ENCODE assay signal across 8 cellular contexts in genomic region chr11:844693-845644, GRCh38. TPM values are rescaled to one million over a fixed set of nuclear protein-coding genes. Genes with fewer than 3 reads are reported as not detected.
DNase-seq lines count a peak whose midpoint lies in the region; ATAC-seq and TF ChIP-seq lines count a peak whose summit lies in the region.

No MANE protein-coding gene starts in this region.

- H4K20me1 ChIP-seq in HCT116 (ENCODE audit: insufficient read depth), result peaks cover 12% of the 10 kb centered on the region; the same call in 1 of the 2 replicates

- no peak for TF ChIP-seq CTCF in HCT116 (IDR thresholded peaks at IDR 0.05 in 2 of 3, conservative IDR thresholded peaks at IDR 0.05 in 1 of 3; ENCODE audit: borderline replicate concordance in 1 of 3, insufficient read depth in 1 of 3, low read depth in 2 of 3, low read length in 2 of 3)
- TF ChIP-seq CTCF in WI38 (IDR thresholded peaks at IDR 0.05; ENCODE audit: low read depth, low read length), result no peak
- no peak for TF ChIP-seq CTCF in omental fat pad (IDR thresholded peaks at IDR 0.05)

- POLR2A ChIA-PET in HCT116 (lab: Charles Lee), result interaction anchor here (0.6 to 2.5 kb wide), 3 partner anchors 10 to 26 kb away, joined by 3 to 14 read pairs (median 11); partner anchors contain the start of gene PNPLA2

- DNase-seq in A172 (ENCODE audit: low spot score) (peak; percentile 97), HCT116 (ENCODE audit: low read depth, low spot score) (no peak), foreskin melanocyte (peak; percentile 92), omental fat pad (ENCODE audit: low spot score) (peak; percentile 79), cerebellar nuclear complex (lab: John Stamatoyannopoulos, UW) (no peak)

- peak overlapping the region; percentile 92 for H3K4me2 ChIP-seq in HCT116 (ENCODE audit: low read length)

- ATAC-seq in HCT116 (peak; percentile 1), omental fat pad (ENCODE audit: low FRiP score) (peak; percentile 55), HG03520 (IDR thresholded peaks at IDR 0.05; ENCODE audit: unreplicated experiment) (no peak), HG02588 (IDR thresholded peaks at IDR 0.05; ENCODE audit: unreplicated experiment) (no peak)

- H3K4me1 ChIP-seq in HCT116 (ENCODE audit: control insufficient read depth in 1 of 2, insufficient read depth in 2 of 2, low read length in 2 of 2), result peaks cover 26 to 53% of the 10 kb centered on the region in 2 experiments

- no TSS peak for BruUV-seq in HCT116 (replicated peaks; lab: Mats Ljungman, UMichigan)

- no peaks in the 10 kb centered on the region for H3K9me2 ChIP-seq in HCT116 (ENCODE audit: insufficient read depth)

- peaks cover 40% of the 10 kb centered on the region for H3K79me2 ChIP-seq in HCT116 (ENCODE audit: insufficient read depth, low read length)

- H3K9me3 ChIP-seq in HCT116 (ENCODE audit: control insufficient read depth in 1 of 2, insufficient read depth in 1 of 2, low read depth in 1 of 2, low read length in 2 of 2), result no peaks in the 10 kb centered on the region

- no peaks in the 10 kb centered on the region for H3K27me3 ChIP-seq in HCT116 (ENCODE audit: insufficient read depth, low read length)

- CTCF ChIA-PET in HCT116 (lab: Charles Lee), result interaction anchor here (1.0 kb wide), 2 partner anchors 26 to 206 kb away, joined by 3 read pairs; partner anchors contain the start of gene PNPLA2

- H3K27ac ChIP-seq in HCT116 (ENCODE audit: low read depth, low read length), result peak overlapping the region; percentile 97

- no peak for TF ChIP-seq POLR2A in HCT116 (IDR thresholded peaks at IDR 0.05; ENCODE audit: borderline replicate concordance, extremely low read depth, insufficient read depth, insufficient read length)

- H3K4me3 ChIP-seq in HCT116 (replicated peaks in 1 of 2; ENCODE audit: low read depth in 1 of 2, low read length in 2 of 2), result peak overlapping the region; percentile 66 to 98
- H3K4me3 ChIP-seq in WI38 (ENCODE audit: low read depth, low read length), result peak overlapping the region; percentile 94

- intact Hi-C loops in HCT116 (cut with micrococcal nuclease), result loop anchor here (5.0 kb wide), 1 partner anchor 38 kb away; the partner anchor contains the start of genes PIDD1 and RPLP2

- H2AFZ ChIP-seq in HCT116 (ENCODE audit: low read depth, low read length, poor library complexity, severe bottlenecking), result no peak overlapping the region

- H3K9ac ChIP-seq in HCT116 (ENCODE audit: low read length), result peak overlapping the region; percentile 99

- no peak for TF ChIP-seq RAD21 in HCT116 (IDR thresholded peaks at IDR 0.05; ENCODE audit: low read depth)

- RAD21 ChIA-PET in HCT116 (lab: Charles Lee; ENCODE audit: low non-redundant PET in 1 of 2, low total read pairs in 2 of 2, uncharacterized antibody in 2 of 2, unreplicated experiment in 2 of 2), result no interaction called here

- H3K36me3 ChIP-seq in HCT116 (ENCODE audit: control insufficient read depth in 1 of 2, insufficient read depth in 2 of 2, low read length in 2 of 2), result peaks cover 0 to 12% of the 10 kb centered on the region in 2 experiments; a peak in 3 of 4 replicates

TF ChIP-seq in HCT116, 20 proteins besides CTCF, POLR2A, EP300 and RAD21:
- no peak for TF ChIP-seq YY1 (IDR thresholded peaks at IDR 0.05; ENCODE audit: extremely low read depth, insufficient replicate concordance, low read depth, low read length)

RNA-seq across cellular contexts. Expression of gene TSPAN4, which starts 2.3 kb away (rescaled TPM):
- 195 and 210 TPM in 2 replicates for total RNA-seq in A172 (2014; rRNA removed; shearing (Covaris generic))
- 50.3 TPM for total RNA-seq in HCT116 (2021; ENCODE audit: unreplicated experiment)
- polyA plus RNA-seq in HCT116 (2012), result 61.5 and 64.3 TPM in 2 replicates
- 100 to 1,000 TPM; 145 to 234 (median 175) TPM for total RNA-seq in omental fat pad

RNA-seq across cellular contexts. Expression of gene POLR2L, which starts 2.6 kb away (rescaled TPM):
- 132 and 157 TPM in 2 replicates for total RNA-seq in A172 (2014; rRNA removed; shearing (Covaris generic))
- 211 TPM for total RNA-seq in HCT116 (2021; ENCODE audit: unreplicated experiment)
- polyA plus RNA-seq in HCT116 (2012), result 308 and 311 TPM in 2 replicates
- 100 to 1,000 TPM in 3 of 4 donors, 10 to 100 TPM in 1; 95.5 to 165 (median 110) TPM for total RNA-seq in omental fat pad

RNA-seq across cellular contexts. Expression of gene CD151, which starts 12.2 kb away (rescaled TPM):
- 892 and 998 TPM in 2 replicates for total RNA-seq in A172 (2014; rRNA removed; shearing (Covaris generic))
- total RNA-seq in HCT116 (2021; ENCODE audit: unreplicated experiment) (296 TPM), omental fat pad (100 to 1,000 TPM; 328 to 675 (median 614) TPM)
- polyA plus RNA-seq in HCT116 (2012), result 435 and 571 TPM in 2 replicates

RNA-seq across cellular contexts. Expression of gene CRACR2B, which starts 17.2 kb away (rescaled TPM):
- not detected in 2 replicates for total RNA-seq in A172 (2014; rRNA removed; shearing (Covaris generic))
- total RNA-seq in HCT116 (2021; ENCODE audit: unreplicated experiment) (11.8 TPM), omental fat pad (10 to 100 TPM in 1 of 4 donors, 1 to 10 TPM in 3; 6.3 to 39.7 (median 6.9) TPM)
- polyA plus RNA-seq in HCT116 (2012), result 9.1 and 10.2 TPM in 2 replicates

RNA-seq across cellular contexts. Expression of gene PNPLA2, which starts 26.3 kb away (rescaled TPM):
- 17.0 and 33.8 TPM in 2 replicates for total RNA-seq in A172 (2014; rRNA removed; shearing (Covaris generic))
- total RNA-seq in HCT116 (2021; ENCODE audit: unreplicated experiment) (124 TPM), omental fat pad (100 to 1,000 TPM; 256 to 543 (median 355) TPM)
- polyA plus RNA-seq in HCT116 (2012), result 115 and 142 TPM in 2 replicates

Comparison
In these comparisons a context has a peak if more than half of its experiments do, and no peak if none do; other contexts are left out.
1. DNase-seq: peak in A172 (single experiment), foreskin melanocyte (single experiment) and omental fat pad (single experiment); none in HCT116 (single experiment) and cerebellar nuclear complex (0 of 2).
2. ATAC-seq: peak in HCT116 (single experiment) and omental fat pad (single experiment); none in HG03520 (single experiment) and HG02588 (single experiment).